Comparison of ENCODE assay signal across 23 cellular contexts in the genomic region with DNA sequence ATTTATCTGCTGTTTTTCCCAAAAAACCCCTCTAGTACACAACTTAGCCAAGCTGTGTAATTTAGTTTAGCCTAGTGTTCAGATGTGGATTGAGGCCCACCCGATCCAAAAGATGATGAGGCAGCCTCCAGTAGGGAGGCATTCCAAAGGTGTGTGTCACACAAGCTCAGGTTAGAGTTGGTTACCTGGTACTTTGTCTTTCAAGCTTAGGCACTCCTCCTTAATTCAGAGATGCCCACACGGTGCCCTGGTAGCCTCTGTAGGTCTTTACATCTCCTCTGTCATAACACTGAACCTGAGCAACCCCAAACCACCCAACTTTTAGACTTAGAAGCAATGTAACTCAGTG.
"Had no signal": no experiment of that assay in that cellular context is flagged by ENCODE, and none has a peak within 500 bp of the region (broad histone marks: within the 10 kb centered on the region; RNA-seq: fewer than 3 reads in every experiment).

No MANE protein-coding gene starts in this region.

- H3K27ac Mint-ChIP-seq: activated CD8-positive, alpha-beta memory T cell treated with anti-CD3 and anti-CD28 coated beads, Interleukin-2, amount 10 ng/mL, durations not matched to agents 7 days and 5 days; activated naive CD4-positive, alpha-beta T cell treated with anti-CD3 and anti-CD28 coated beads, Interleukin-2, amount 10 ng/mL, durations not matched to agents 7 days and 5 days; activated naive CD8-positive, alpha-beta T cell treated with anti-CD3 and anti-CD28 coated beads for 36 hours; activated T-helper 17 cell treated with anti-CD3 and anti-CD28 coated beads, Interleukin-2, amount 50 U/mL, for 72 hours had no signal

- H3K4me3 Mint-ChIP-seq: activated CD8-positive, alpha-beta memory T cell treated with anti-CD3 and anti-CD28 coated beads, Interleukin-2, amount 10 ng/mL, durations not matched to agents 7 days and 5 days; activated naive CD4-positive, alpha-beta T cell treated with anti-CD3 and anti-CD28 coated beads, Interleukin-2, amount 10 ng/mL, durations not matched to agents 7 days and 5 days; activated naive CD8-positive, alpha-beta T cell treated with anti-CD3 and anti-CD28 coated beads for 36 hours; activated T-helper 17 cell treated with anti-CD3 and anti-CD28 coated beads, Interleukin-2, amount 50 U/mL, for 72 hours had no signal

- H3K4me3 ChIP-seq: SK-N-MC had no signal

- H3K4me1 Mint-ChIP-seq: activated CD8-positive, alpha-beta memory T cell treated with anti-CD3 and anti-CD28 coated beads, Interleukin-2, amount 10 ng/mL, durations not matched to agents 7 days and 5 days; activated naive CD4-positive, alpha-beta T cell treated with anti-CD3 and anti-CD28 coated beads, Interleukin-2, amount 10 ng/mL, durations not matched to agents 7 days and 5 days; activated naive CD8-positive, alpha-beta T cell treated with anti-CD3 and anti-CD28 coated beads for 36 hours; activated T-helper 17 cell treated with anti-CD3 and anti-CD28 coated beads, Interleukin-2, amount 50 U/mL, for 72 hours had no signal

- H3K36me3 ChIP-seq: brain microvascular endothelial cell had no signal

- ATAC-seq: activated CD8-positive, alpha-beta memory T cell treated with anti-CD3 and anti-CD28 coated beads, Interleukin-2, amount 10 ng/mL, durations not matched to agents 7 days and 5 days; activated T-helper 17 cell treated with anti-CD3 and anti-CD28 coated beads, Interleukin-2, amount 50 U/mL, for 72 hours; Panc1; Right ventricle myocardium inferior had no signal

- H3K9me3 Mint-ChIP-seq: activated T-helper 17 cell treated with anti-CD3 and anti-CD28 coated beads, Interleukin-2, amount 50 U/mL, for 72 hours had no signal

- H3K27me3 ChIP-seq: brain microvascular endothelial cell had no signal

- DNase-seq: activated CD4-positive, alpha-beta T cell treated with anti-CD3 and anti-CD28 coated beads for 48 hours; activated CD4-positive, alpha-beta T cell treated with anti-CD3 and anti-CD28 coated beads, Interleukin-2, amount 50 U/mL, for 48 hours; activated CD4-positive, CD25-positive, alpha-beta regulatory T cell treated with anti-CD3 and anti-CD28 coated beads, Interleukin-2, amount 50 U/mL, for 72 hours; activated CD8-positive, alpha-beta memory T cell treated with anti-CD3 and anti-CD28 coated beads, Interleukin-2, amount 10 ng/mL, durations not matched to agents 7 days and 5 days; activated gamma-delta T cell; activated naive CD4-positive, alpha-beta T cell treated with anti-CD3 and anti-CD28 coated beads, Interleukin-2, amount 10 ng/mL, durations not matched to agents 7 days and 5 days; activated naive CD8-positive, alpha-beta T cell treated with anti-CD3 and anti-CD28 coated beads for 36 hours; activated T-cell treated with anti-CD3 and anti-CD28 coated beads, Interleukin-2, amount 50 U/mL, for 48 hours; brain microvascular endothelial cell; caudate nucleus; NCI-H1105 treated with DMSO at 0.1 percent for 48 hours; NCI-H1436 treated with DMSO at 0.1 percent for 48 hours; NCI-H187; NCI-H2081; NCI-H510A treated with DMSO at 0.1 percent for 48 hours; NK-92 treated with Interleukin-12 subunit alpha and Interleukin-12 subunit beta, amount 100 ng/mL, for 24 hours; OCI-M1; RPMI8226; T-helper 1 cell had no signal

- H3K27ac ChIP-seq: brain microvascular endothelial cell, SK-N-MC had no signal

- H3K36me3 Mint-ChIP-seq: activated CD8-positive, alpha-beta memory T cell treated with anti-CD3 and anti-CD28 coated beads, Interleukin-2, amount 10 ng/mL, durations not matched to agents 7 days and 5 days; activated naive CD4-positive, alpha-beta T cell treated with anti-CD3 and anti-CD28 coated beads, Interleukin-2, amount 10 ng/mL, durations not matched to agents 7 days and 5 days; activated naive CD8-positive, alpha-beta T cell treated with anti-CD3 and anti-CD28 coated beads for 36 hours had no signal

- H3K27me3 Mint-ChIP-seq: activated CD8-positive, alpha-beta memory T cell treated with anti-CD3 and anti-CD28 coated beads, Interleukin-2, amount 10 ng/mL, durations not matched to agents 7 days and 5 days; activated naive CD4-positive, alpha-beta T cell treated with anti-CD3 and anti-CD28 coated beads, Interleukin-2, amount 10 ng/mL, durations not matched to agents 7 days and 5 days; activated naive CD8-positive, alpha-beta T cell treated with anti-CD3 and anti-CD28 coated beads for 36 hours; activated T-helper 17 cell treated with anti-CD3 and anti-CD28 coated beads, Interleukin-2, amount 50 U/mL, for 72 hours had no signal
